ENCODE assay signal across 10 cellular contexts in the genomic region with DNA sequence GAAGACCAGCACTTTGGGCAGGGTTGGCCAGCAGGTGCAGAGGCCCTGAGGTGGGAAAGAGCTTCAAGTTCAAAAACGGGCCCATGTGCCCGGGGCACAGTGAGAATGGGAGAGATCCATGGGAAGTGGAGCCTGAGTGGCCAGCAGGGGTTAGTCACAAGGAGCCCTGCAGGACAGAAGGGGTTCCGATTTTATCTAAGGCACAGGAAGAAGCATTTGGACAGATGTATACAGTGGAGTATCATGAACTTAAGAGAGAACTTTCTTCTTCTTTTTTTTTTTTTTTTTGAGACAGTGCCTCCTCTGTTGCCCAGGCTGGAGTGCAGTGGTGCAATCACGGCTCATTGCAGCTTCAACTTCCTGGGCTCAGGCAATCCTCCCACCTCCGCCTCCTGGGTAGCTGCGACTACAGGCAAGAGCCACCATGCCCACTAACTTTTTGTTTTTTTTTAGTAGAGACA. TPM values are rescaled to one million over a fixed set of nuclear protein-coding genes. Genes with fewer than 3 reads are reported as not detected.
DNase-seq lines count a peak whose midpoint lies in the region; ATAC-seq and TF ChIP-seq lines count a peak whose summit lies in the region.
"Had no signal": no experiment of that assay in that cellular context is flagged by ENCODE, and none has a peak within 500 bp of the region (broad histone marks: within the 10 kb centered on the region; RNA-seq: fewer than 3 reads in every experiment).

No MANE protein-coding gene starts in this region.

- no peaks in the 10 kb centered on the region for H3K9me3 Mint-ChIP-seq in activated T-cell treated with anti-CD3 and anti-CD28 coated beads, Interleukin-2, amount 50 U/mL, for 24 hours
- no peaks in the 10 kb centered on the region for H3K9me3 Mint-ChIP-seq in activated CD8-positive, alpha-beta T cell treated with anti-CD3 and anti-CD28 coated beads, Interleukin-2, amount 10 ng/mL, durations not matched to agents 7 days and 5 days (ENCODE audit: insufficient read depth)
- H3K9me3 Mint-ChIP-seq in stimulated activated naive CD8-positive, alpha-beta T cell treated with anti-CD3 and anti-CD28 coated beads, Interleukin-15, amount 100 ng/mL, for 72 hours, result no peaks in the 10 kb centered on the region

- H3K4me3 Mint-ChIP-seq in activated T-cell treated with anti-CD3 and anti-CD28 coated beads, Interleukin-2, amount 50 U/mL, for 24 hours, result no peak overlapping the region
- H3K4me3 Mint-ChIP-seq in activated CD8-positive, alpha-beta T cell treated with anti-CD3 and anti-CD28 coated beads, Interleukin-2, amount 10 ng/mL, durations not matched to agents 7 days and 5 days, result no peak overlapping the region
- H3K4me3 Mint-ChIP-seq in stimulated activated naive CD8-positive, alpha-beta T cell treated with anti-CD3 and anti-CD28 coated beads, Interleukin-15, amount 100 ng/mL, for 72 hours, result peak overlapping the region in 1 of 2 donors; percentile 27

- POLR2A ChIA-PET in activated CD8-positive, alpha-beta T cell treated with anti-CD3 and anti-CD28 coated beads, Interleukin-2, amount 10 ng/mL, durations not matched to agents 7 days and 5 days (lab: Charles Lee), result interaction anchor here (0.6 to 1.3 kb wide), 5 partner anchors 9 to 111 kb away, joined by 3 to 6 read pairs (median 3); no protein-coding TSS in a partner anchor

- peak overlapping the region in 5 of 10 donors; percentile 12 to 69 (median 15) for H3K27ac ChIP-seq in heart right ventricle
- H3K27ac ChIP-seq: thyroid gland had no signal

- no peak overlapping the region for H3K4me3 ChIP-seq in heart right ventricle
- H3K4me3 ChIP-seq: thyroid gland had no signal

- H3K27ac Mint-ChIP-seq in activated T-cell treated with anti-CD3 and anti-CD28 coated beads, Interleukin-2, amount 50 U/mL, for 24 hours, result peak overlapping the region; percentile 91
- peak overlapping the region; percentile 64 for H3K27ac Mint-ChIP-seq in activated CD8-positive, alpha-beta T cell treated with anti-CD3 and anti-CD28 coated beads, Interleukin-2, amount 10 ng/mL, durations not matched to agents 7 days and 5 days
- peak overlapping the region; percentile 65 to 90 for H3K27ac Mint-ChIP-seq in stimulated activated naive CD8-positive, alpha-beta T cell treated with anti-CD3 and anti-CD28 coated beads, Interleukin-15, amount 100 ng/mL, for 72 hours

- peaks cover 0 to 99% (median 13%) of the 10 kb centered on the region in 9 donors for H3K36me3 ChIP-seq in heart right ventricle

- no peaks in the 10 kb centered on the region for H3K27me3 Mint-ChIP-seq in activated T-cell treated with anti-CD3 and anti-CD28 coated beads, Interleukin-2, amount 50 U/mL, for 24 hours
- H3K27me3 Mint-ChIP-seq in activated CD8-positive, alpha-beta T cell treated with anti-CD3 and anti-CD28 coated beads, Interleukin-2, amount 10 ng/mL, durations not matched to agents 7 days and 5 days (ENCODE audit: low read depth), result no peaks in the 10 kb centered on the region
- no peaks in the 10 kb centered on the region for H3K27me3 Mint-ChIP-seq in stimulated activated naive CD8-positive, alpha-beta T cell treated with anti-CD3 and anti-CD28 coated beads, Interleukin-15, amount 100 ng/mL, for 72 hours

- no peaks in the 10 kb centered on the region for H3K27me3 ChIP-seq in heart right ventricle
- H3K27me3 ChIP-seq: thyroid gland had no signal

- no peak for DNase-seq in activated T-cell treated with anti-CD3 and anti-CD28 coated beads, Interleukin-2, amount 50 U/mL, for 24 hours
- no peak for DNase-seq in activated T-cell treated with anti-CD3 and anti-CD28 coated beads, Interleukin-2, amount 50 U/mL, for 48 hours
- no peak for DNase-seq in activated CD8-positive, alpha-beta T cell treated with anti-CD3 and anti-CD28 coated beads, Interleukin-2, amount 10 ng/mL, durations not matched to agents 7 days and 5 days
- DNase-seq in heart right ventricle (no peak), OCI-M1 (lab: John Stamatoyannopoulos, UW) (no peak), NCI-H1048 (lab: John Stamatoyannopoulos, UW) (no peak)
- no peak for DNase-seq in stimulated activated naive CD8-positive, alpha-beta T cell treated with anti-CD3 and anti-CD28 coated beads, Interleukin-15, amount 100 ng/mL, for 72 hours
- DNase-seq: NCI-H2227 treated with DMSO at 0.1 percent for 48 hours, thyroid gland had no signal

- no peaks in the 10 kb centered on the region for H3K9me3 ChIP-seq in heart right ventricle
- H3K9me3 ChIP-seq: thyroid gland had no signal

- H3K36me3 Mint-ChIP-seq in activated T-cell treated with anti-CD3 and anti-CD28 coated beads, Interleukin-2, amount 50 U/mL, for 24 hours (ENCODE audit: low read depth), result peaks cover 97% of the 10 kb centered on the region
- H3K36me3 Mint-ChIP-seq in activated CD8-positive, alpha-beta T cell treated with anti-CD3 and anti-CD28 coated beads, Interleukin-2, amount 10 ng/mL, durations not matched to agents 7 days and 5 days (ENCODE audit: low read depth), result peaks cover 84% of the 10 kb centered on the region

- peaks cover 84% of the 10 kb centered on the region for H3K4me1 Mint-ChIP-seq in activated T-cell treated with anti-CD3 and anti-CD28 coated beads, Interleukin-2, amount 50 U/mL, for 24 hours (ENCODE audit: low read depth)
- peaks cover 61% of the 10 kb centered on the region for H3K4me1 Mint-ChIP-seq in activated CD8-positive, alpha-beta T cell treated with anti-CD3 and anti-CD28 coated beads, Interleukin-2, amount 10 ng/mL, durations not matched to agents 7 days and 5 days (ENCODE audit: low read depth)
- peaks cover 84% of the 10 kb centered on the region for H3K4me1 Mint-ChIP-seq in stimulated activated naive CD8-positive, alpha-beta T cell treated with anti-CD3 and anti-CD28 coated beads, Interleukin-15, amount 100 ng/mL, for 72 hours

- peaks cover 0 to 46% (median 8%) of the 10 kb centered on the region in 9 donors for H3K4me1 ChIP-seq in heart right ventricle

- CTCF ChIA-PET in activated CD8-positive, alpha-beta T cell treated with anti-CD3 and anti-CD28 coated beads, Interleukin-2, amount 10 ng/mL, durations not matched to agents 7 days and 5 days (lab: Charles Lee), result interaction anchor here (0.9 to 12.8 kb wide), 6 partner anchors 8 to 113 kb away, joined by 3 to 198 read pairs (median 4); a partner anchor contains a TSS

- WGBS in heart right ventricle, 2 donors, result 84 to 90% methylated on average over 6 of the region's 6 CpGs

- intact Hi-C loops in heart right ventricle (cut with DNase I), result loop anchor here in 3 of 10 donors (10.0 kb wide), 1 partner anchor 111 kb away; no protein-coding TSS in a partner anchor

- TF ChIP-seq CTCF in heart right ventricle (IDR thresholded peaks at IDR 0.05), result no peak

- peak; percentile 38 for ATAC-seq in activated CD8-positive, alpha-beta T cell treated with anti-CD3 and anti-CD28 coated beads, Interleukin-2, amount 10 ng/mL, durations not matched to agents 7 days and 5 days
- peak in 6 of 8 donors; percentile 24 to 66 (median 39) for ATAC-seq in heart right ventricle
- ATAC-seq in stimulated activated naive CD8-positive, alpha-beta T cell treated with anti-CD3 and anti-CD28 coated beads, Interleukin-15, amount 100 ng/mL, for 72 hours, result peak; percentile 55
- ATAC-seq in GM21360 (IDR thresholded peaks at IDR 0.05; ENCODE audit: unreplicated experiment), result no peak

RNA-seq across cellular contexts. Expression of a gene that starts 24.0 kb away (rescaled TPM):
- 100 to 1,000 TPM; 357 to 390 TPM for total RNA-seq in activated CD8-positive, alpha-beta T cell treated with anti-CD3 and anti-CD28 coated beads, Interleukin-2, amount 10 ng/mL, durations not matched to agents 7 days and 5 days
- 10 to 100 TPM; 12.4 to 48.1 (median 15.6) TPM for total RNA-seq in heart right ventricle
- 10 to 100 TPM in 1 of 2 donors, 1 to 10 TPM in 1; 9.1 to 16.6 TPM for polyA plus RNA-seq in heart right ventricle

Comparison
In these comparisons a context has a peak if more than half of its experiments do, and no peak if none do; other contexts are left out.
1. RNA of a gene that starts 24.0 kb away (total RNA-seq): 357 to 390 TPM in activated CD8-positive, alpha-beta T cell treated with anti-CD3 and anti-CD28 coated beads, Interleukin-2, amount 10 ng/mL, durations not matched to agents 7 days and 5 days; 12.4 to 48.1 TPM in heart right ventricle; every median in the first group is over 4 times any median in the second.
2. Peak in every context shown above with its lines, with median percentiles within 50 percentile points of each other: H3K27ac Mint-ChIP-seq.